Comparison of ENCODE assay signal across 28 cellular contexts in genomic region chr3:81068546-81068945, GRCh38.
"Had no signal": no experiment of that assay in that cellular context is flagged by ENCODE, and none has a peak within 500 bp of the region (broad histone marks: within the 10 kb centered on the region; RNA-seq: fewer than 3 reads in every experiment).

No MANE protein-coding gene starts in this region.

- H3K27ac ChIP-seq: stomach, suprapubic skin, testis, thoracic aorta, thyroid gland, tibial artery, tibial nerve, transverse colon, upper lobe of left lung, upper lobe of right lung, uterus, vagina had no signal

- H3K36me3 Mint-ChIP-seq: stimulated activated effector memory CD8-positive, alpha-beta T cell treated with anti-CD3 and anti-CD28 coated beads, Interleukin-12 subunit alpha, Interleukin-12 subunit beta, amount 100 ng/mL, for 72 hours; stimulated activated memory B cell treated with anti-CD40 and anti-IgM and Interleukin-4, amounts not matched to agents 10 μg/mL and 1 μg/mL and 100 μg/mL, for 72 hours; stimulated activated naive B cell treated with anti-CD40 and anti-IgM and Interleukin-4, amounts not matched to agents 10 μg/mL and 1 μg/mL and 100 μg/mL, for 72 hours had no signal

- FAIRE-seq: urothelium cell line had no signal

- H3K4me1 ChIP-seq: stomach, suprapubic skin, testis, thyroid gland, tibial artery, tibial nerve, transverse colon, upper lobe of left lung, upper lobe of right lung, uterus, vagina had no signal

- H3K4me3 ChIP-seq: stomach, suprapubic skin, testis, thoracic aorta, thyroid gland, tibial artery, tibial nerve, transverse colon, upper lobe of left lung, upper lobe of right lung, uterus, vagina had no signal

- H3K27me3 ChIP-seq: stomach, suprapubic skin, testis, thyroid gland, tibial artery, tibial nerve, transverse colon, upper lobe of left lung, upper lobe of right lung, uterus, vagina had no signal

- H3K27me3 Mint-ChIP-seq: stimulated activated memory B cell treated with anti-CD40 and anti-IgM and Interleukin-4, amounts not matched to agents 10 μg/mL and 1 μg/mL and 100 μg/mL, for 72 hours; stimulated activated naive B cell treated with anti-CD40 and anti-IgM and Interleukin-4, amounts not matched to agents 10 μg/mL and 1 μg/mL and 100 μg/mL, for 72 hours; stimulated activated naive CD8-positive, alpha-beta T cell treated with anti-CD3 and anti-CD28 coated beads, Interleukin-15, amount 100 ng/mL, for 72 hours; stimulated activated naive CD8-positive, alpha-beta T cell treated with anti-CD3 and anti-CD28 coated beads, Interleukin-15, Interleukin-2, amounts not matched to agents 100 ng/mL and 50 ng/mL, for 24 hours had no signal

- DNase-seq: stimulated activated CD4-positive, alpha-beta T cell treated with anti-CD3 and anti-CD28 coated beads, Interleukin-2, amount 100 ng/mL, for 48 hours; stimulated activated CD4-positive, alpha-beta T cell treated with anti-CD3 and anti-CD28 coated beads, Interleukin-4, amount 100 ng/mL, for 1 hour; stimulated activated CD4-positive, alpha-beta T cell treated with anti-CD3 and anti-CD28 coated beads, Interleukin-4, amount 100 ng/mL, for 24 hours; stimulated activated CD4-positive, alpha-beta T cell treated with anti-CD3 and anti-CD28 coated beads, Interleukin-4, amount 100 ng/mL, for 4 hours; stimulated activated CD8-positive, alpha-beta memory T cell treated with anti-CD3 and anti-CD28 coated beads, Interleukin-4, amount 100 ng/mL, for 48 hours; stimulated activated naive B cell treated with anti-CD40 and anti-IgM and Interleukin-4, amounts not matched to agents 10 μg/mL and 1 μg/mL and 100 μg/mL, for 72 hours; stimulated activated naive CD4-positive, alpha-beta T cell; stimulated activated naive CD4-positive, alpha-beta T cell treated with Interleukin-2 at 50 U/mL for 16 hours; stimulated activated naive CD8-positive, alpha-beta T cell treated with anti-CD3 and anti-CD28 coated beads, Interleukin-15, amount 100 ng/mL, for 72 hours; stimulated activated naive CD8-positive, alpha-beta T cell treated with anti-CD3 and anti-CD28 coated beads, Interleukin-15, Interleukin-2, amounts not matched to agents 100 U/mL and 50 U/mL, for 24 hours; stomach; substantia nigra; testis; thyroid gland; tibial artery; transverse colon; trophoblast cell; upper lobe of left lung; upper lobe of right lung; uterus had no signal

- H3K27ac Mint-ChIP-seq: stimulated activated effector memory CD8-positive, alpha-beta T cell treated with anti-CD3 and anti-CD28 coated beads, Interleukin-12 subunit alpha, Interleukin-12 subunit beta, amount 100 ng/mL, for 72 hours; stimulated activated memory B cell treated with anti-CD40 and anti-IgM and Interleukin-4, amounts not matched to agents 10 μg/mL and 1 μg/mL and 100 μg/mL, for 72 hours; stimulated activated naive B cell treated with anti-CD40 and anti-IgM and Interleukin-4, amounts not matched to agents 10 μg/mL and 1 μg/mL and 100 μg/mL, for 72 hours; stimulated activated naive CD8-positive, alpha-beta T cell treated with anti-CD3 and anti-CD28 coated beads, Interleukin-15, amount 100 ng/mL, for 72 hours; stimulated activated naive CD8-positive, alpha-beta T cell treated with anti-CD3 and anti-CD28 coated beads, Interleukin-15, Interleukin-2, amounts not matched to agents 100 ng/mL and 50 ng/mL, for 24 hours had no signal

- H3K36me3 ChIP-seq: stomach, suprapubic skin, thoracic aorta, thyroid gland, tibial artery, tibial nerve, transverse colon, upper lobe of left lung, upper lobe of right lung, uterus, vagina had no signal

- H3K4me1 Mint-ChIP-seq: stimulated activated effector memory CD8-positive, alpha-beta T cell treated with anti-CD3 and anti-CD28 coated beads, Interleukin-12 subunit alpha, Interleukin-12 subunit beta, amount 100 ng/mL, for 72 hours; stimulated activated memory B cell treated with anti-CD40 and anti-IgM and Interleukin-4, amounts not matched to agents 10 μg/mL and 1 μg/mL and 100 μg/mL, for 72 hours; stimulated activated naive B cell treated with anti-CD40 and anti-IgM and Interleukin-4, amounts not matched to agents 10 μg/mL and 1 μg/mL and 100 μg/mL, for 72 hours; stimulated activated naive CD8-positive, alpha-beta T cell treated with anti-CD3 and anti-CD28 coated beads, Interleukin-15, amount 100 ng/mL, for 72 hours had no signal

- H3K4me3 Mint-ChIP-seq: stimulated activated effector memory CD8-positive, alpha-beta T cell treated with anti-CD3 and anti-CD28 coated beads, Interleukin-12 subunit alpha, Interleukin-12 subunit beta, amount 100 ng/mL, for 72 hours; stimulated activated memory B cell treated with anti-CD40 and anti-IgM and Interleukin-4, amounts not matched to agents 10 μg/mL and 1 μg/mL and 100 μg/mL, for 72 hours; stimulated activated naive B cell treated with anti-CD40 and anti-IgM and Interleukin-4, amounts not matched to agents 10 μg/mL and 1 μg/mL and 100 μg/mL, for 72 hours; stimulated activated naive CD8-positive, alpha-beta T cell treated with anti-CD3 and anti-CD28 coated beads, Interleukin-15, amount 100 ng/mL, for 72 hours; stimulated activated naive CD8-positive, alpha-beta T cell treated with anti-CD3 and anti-CD28 coated beads, Interleukin-15, Interleukin-2, amounts not matched to agents 100 ng/mL and 50 ng/mL, for 24 hours had no signal

- ATAC-seq: stimulated activated effector memory CD8-positive, alpha-beta T cell treated with anti-CD3 and anti-CD28 coated beads, Interleukin-12 subunit alpha, Interleukin-12 subunit beta, amount 100 ng/mL, for 72 hours; stimulated activated memory B cell treated with anti-CD40 and anti-IgM and Interleukin-4, amounts not matched to agents 10 μg/mL and 1 μg/mL and 100 μg/mL, for 72 hours; stimulated activated naive B cell treated with anti-CD40 and anti-IgM and Interleukin-4, amounts not matched to agents 10 μg/mL and 1 μg/mL and 100 μg/mL, for 72 hours; stimulated activated naive CD8-positive, alpha-beta T cell treated with anti-CD3 and anti-CD28 coated beads, Interleukin-15, amount 100 ng/mL, for 72 hours; stimulated activated naive CD8-positive, alpha-beta T cell treated with anti-CD3 and anti-CD28 coated beads, Interleukin-15, Interleukin-2, amounts not matched to agents 100 U/mL and 50 U/mL, for 24 hours; upper lobe of right lung had no signal

- H3K9me3 ChIP-seq: suprapubic skin, testis, thoracic aorta, thyroid gland, tibial artery, transverse colon, upper lobe of right lung, uterus, vagina had no signal
